8 cellular contexts compared by ENCODE assay signal in the genomic region with DNA sequence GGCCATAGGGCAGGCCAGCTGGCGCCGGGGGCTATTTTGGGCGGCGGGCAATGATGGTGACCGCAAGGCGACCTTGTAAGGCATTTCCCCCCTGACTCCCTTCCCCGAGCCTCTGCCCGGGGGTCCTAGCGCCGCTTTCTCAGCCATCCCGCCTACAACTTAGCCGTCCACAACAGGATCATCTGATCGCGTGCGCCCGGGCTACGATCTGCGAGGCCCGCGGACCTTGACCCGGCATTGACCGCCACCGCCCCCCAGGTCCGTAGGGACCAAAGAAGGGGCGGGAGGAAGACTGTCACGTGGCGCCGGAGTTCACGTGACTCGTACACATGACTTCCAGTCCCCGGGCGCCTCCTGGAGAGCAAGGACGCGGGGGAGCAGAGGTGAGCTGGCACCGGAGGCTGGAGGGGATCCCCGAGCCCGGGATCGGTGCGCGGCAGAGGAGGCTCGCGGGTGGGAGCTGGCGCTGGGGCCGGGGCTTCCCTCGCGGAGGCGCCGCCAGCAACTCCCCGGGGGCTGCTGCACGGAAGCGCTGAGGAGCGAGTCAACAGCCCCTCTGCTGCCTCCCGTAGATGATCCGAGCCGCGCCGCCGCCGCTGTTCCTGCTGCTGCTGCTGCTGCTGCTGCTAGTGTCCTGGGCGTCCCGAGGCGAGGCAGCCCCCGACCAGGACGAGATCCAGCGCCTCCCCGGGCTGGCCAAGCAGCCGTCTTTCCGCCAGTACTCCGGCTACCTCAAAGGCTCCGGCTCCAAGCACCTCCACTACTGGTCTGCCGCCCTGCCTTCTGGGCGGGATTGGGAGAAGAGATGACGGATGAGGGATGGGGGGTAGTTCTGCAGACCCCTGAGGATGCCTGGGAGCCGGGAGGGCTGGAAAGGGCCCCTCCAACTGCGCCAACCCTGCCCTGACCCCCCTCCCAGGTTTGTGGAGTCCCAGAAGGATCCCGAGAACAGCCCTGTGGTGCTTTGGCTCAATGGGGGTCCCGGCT. TPM values are rescaled to one million over a fixed set of nuclear protein-coding genes. Genes with fewer than 3 reads are reported as not detected.
DNase-seq lines count a peak whose midpoint lies in the region; ATAC-seq and TF ChIP-seq lines count a peak whose summit lies in the region.

A gene (plus strand): TSS at position 339 of the 987 bp plus-strand sequence. CDS start 234 bp downstream, at position 573.
A gene with protein sequence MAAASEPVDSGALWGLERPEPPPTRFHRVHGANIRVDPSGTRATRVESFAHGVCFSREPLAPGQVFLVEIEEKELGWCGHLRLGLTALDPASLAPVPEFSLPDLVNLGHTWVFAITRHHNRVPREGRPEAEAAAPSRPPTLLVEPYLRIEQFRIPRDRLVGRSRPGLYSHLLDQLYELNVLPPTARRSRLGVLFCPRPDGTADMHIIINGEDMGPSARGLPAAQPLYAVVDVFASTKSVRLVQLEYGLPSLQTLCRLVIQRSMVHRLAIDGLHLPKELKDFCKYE (minus strand): TSS at position 212 of the 987 bp plus-strand sequence. CDS start 217 bp downstream, outside the sequence.

- no peaks in the 10 kb centered on the region for H3K9me2 ChIP-seq in SU-DHL-6 (replicated peaks; ENCODE audit: insufficient read depth, low read length)

- intact Hi-C loops in tibial artery (cut with DNase I; ENCODE audit: low total_unique reads): loop anchor here (5.0 kb wide), 1 partner anchor 41 kb away; a partner anchor contains a TSS

- H3K27me3 Mint-ChIP-seq in activated naive CD8-positive, alpha-beta T cell treated with anti-CD3 and anti-CD28 coated beads, Interleukin-2, amount 50 U/mL, for 24 hours: no peaks in the 10 kb centered on the region

- H3K4ac ChIP-seq in trophoblast cell (ENCODE audit: low read depth, low read length): peak within 1 kb of the TSS; percentile 48

- H3K79me2 ChIP-seq in SU-DHL-6 (ENCODE audit: insufficient read depth, low read length) (no peaks in the 10 kb centered on the region), trophoblast cell (ENCODE audit: control insufficient read depth, insufficient read depth, low read length, poor library complexity) (peaks cover 4% of the 10 kb centered on the region)

- H3K4me3 Mint-ChIP-seq in activated naive CD8-positive, alpha-beta T cell treated with anti-CD3 and anti-CD28 coated beads, Interleukin-2, amount 50 U/mL, for 24 hours: peak within 1 kb of the TSS; percentile 88

- DNase-seq in GM03348 (ENCODE audit: low spot score): peak; percentile 97
- DNase-seq in MV-4-11 (lab: John Stamatoyannopoulos, UW): peak; percentile 84
- DNase-seq in activated naive CD8-positive, alpha-beta T cell treated with anti-CD3 and anti-CD28 coated beads, Interleukin-2, amount 50 U/mL, for 24 hours: peak; percentile 89
- peak; percentile 96 for DNase-seq in cardiac muscle cell (ENCODE audit: low read depth in 1 of 2, low spot score in 1 of 2)
- DNase-seq in trophoblast cell: peak; percentile 76 to 84
- DNase-seq in tibial artery: peak; percentile 94 to 96

- TF ChIP-seq CTCF in HEK293 (tag by site-specific recombination; IDR thresholded peaks at IDR 0.05): peak; percentile 59
- no peak for TF ChIP-seq CTCF in SU-DHL-6 (IDR thresholded peaks at IDR 0.05; ENCODE audit: insufficient read depth, low read length, poor library complexity, severe bottlenecking)
- no peak for TF ChIP-seq CTCF in cardiac muscle cell (IDR thresholded peaks at IDR 0.05; ENCODE audit: low read depth, low read length)
- TF ChIP-seq CTCF in tibial artery (IDR thresholded peaks at IDR 0.05): peak in 1 of 2 experiments; percentile 10

- H3K9me3 ChIP-seq in HEK293 (ENCODE audit: control insufficient read depth, insufficient read depth, low read depth, low read length): no peaks in the 10 kb centered on the region
- H3K9me3 ChIP-seq in SU-DHL-6 (ENCODE audit: insufficient read depth, low read length): no peaks in the 10 kb centered on the region
- H3K9me3 ChIP-seq in cardiac muscle cell (ENCODE audit: low read depth): no peaks in the 10 kb centered on the region
- H3K9me3 ChIP-seq in trophoblast cell (ENCODE audit: insufficient read depth, low read depth, low read length): no peaks in the 10 kb centered on the region
- H3K9me3 ChIP-seq in tibial artery: no peaks in the 10 kb centered on the region

- no peaks in the 10 kb centered on the region for H3K27me3 ChIP-seq in SU-DHL-6 (ENCODE audit: low read length)
- H3K27me3 ChIP-seq in cardiac muscle cell: no peaks in the 10 kb centered on the region
- H3K27me3 ChIP-seq in trophoblast cell (ENCODE audit: insufficient read depth, low read length): no peaks in the 10 kb centered on the region
- H3K27me3 ChIP-seq in tibial artery: no peaks in the 10 kb centered on the region

- H3K4me2 ChIP-seq in SU-DHL-6 (ENCODE audit: low read depth, low read length, poor library complexity, severe bottlenecking): peak within 1 kb of the TSS; percentile 65
- peak within 1 kb of the TSS; percentile 97 for H3K4me2 ChIP-seq in trophoblast cell (ENCODE audit: low read length)

- peak within 1 kb of the TSS; percentile 95 for H4K8ac ChIP-seq in trophoblast cell (ENCODE audit: low read depth, low read length)

- H3F3A ChIP-seq in SU-DHL-6 (ENCODE audit: insufficient read depth): no peaks in the 10 kb centered on the region

- peak within 1 kb of the TSS; percentile 78 for H4K12ac ChIP-seq in trophoblast cell (ENCODE audit: low read depth, low read length)

- peak within 1 kb of the TSS; percentile 3 for H2AK5ac ChIP-seq in trophoblast cell (ENCODE audit: low read length)

- ATAC-seq in activated naive CD8-positive, alpha-beta T cell treated with anti-CD3 and anti-CD28 coated beads, Interleukin-2, amount 50 U/mL, for 24 hours: peak; percentile 78

- H3K4me1 Mint-ChIP-seq in activated naive CD8-positive, alpha-beta T cell treated with anti-CD3 and anti-CD28 coated beads, Interleukin-2, amount 50 U/mL, for 24 hours: peaks cover 46% of the 10 kb centered on the region

- peak within 1 kb of the TSS; percentile 94 for H3K27ac Mint-ChIP-seq in activated naive CD8-positive, alpha-beta T cell treated with anti-CD3 and anti-CD28 coated beads, Interleukin-2, amount 50 U/mL, for 24 hours

- peak within 1 kb of the TSS; percentile 93 for H2AFZ ChIP-seq in SU-DHL-6 (ENCODE audit: low read depth, low read length, severe bottlenecking)
- H2AFZ ChIP-seq in trophoblast cell (ENCODE audit: insufficient read depth, low read length, poor library complexity): peak within 1 kb of the TSS; percentile 93

- peak within 1 kb of the TSS; percentile 70 for H2BK120ac ChIP-seq in trophoblast cell (ENCODE audit: insufficient read depth, low read length, poor library complexity)

- H3K9me3 Mint-ChIP-seq in activated naive CD8-positive, alpha-beta T cell treated with anti-CD3 and anti-CD28 coated beads, Interleukin-2, amount 50 U/mL, for 24 hours: no peaks in the 10 kb centered on the region

- H3K9ac ChIP-seq in SU-DHL-6 (ENCODE audit: low read length) (peak within 1 kb of the TSS; percentile 81), trophoblast cell (ENCODE audit: low read length) (peak within 1 kb of the TSS; percentile 74)

- peaks cover 5% of the 10 kb centered on the region for H3K36me3 Mint-ChIP-seq in activated naive CD8-positive, alpha-beta T cell treated with anti-CD3 and anti-CD28 coated beads, Interleukin-2, amount 50 U/mL, for 24 hours (ENCODE audit: low read depth)

- H3K4me3 ChIP-seq in HEK293 (ENCODE audit: low read depth, low read length) (peak within 1 kb of the TSS; percentile 90), SU-DHL-6 (ENCODE audit: insufficient read depth, low read length, poor library complexity, severe bottlenecking) (peak within 1 kb of the TSS; percentile 86), cardiac muscle cell (peak within 1 kb of the TSS; percentile 71), trophoblast cell (ENCODE audit: low read depth, low read length) (peak within 1 kb of the TSS; percentile 80), tibial artery (peak within 1 kb of the TSS; percentile 58 to 82)

- H2BK5ac ChIP-seq in trophoblast cell (ENCODE audit: low read depth, low read length, poor library complexity): peak within 1 kb of the TSS; percentile 15

- H3K36me3 ChIP-seq in HEK293 (ENCODE audit: control insufficient read depth in 2 of 2, insufficient read depth in 1 of 2, low read length in 2 of 2): peaks cover 0 to 43% of the 10 kb centered on the region in 2 experiments; a peak in 2 of 3 replicates
- H3K36me3 ChIP-seq in SU-DHL-6 (ENCODE audit: low read length): no peaks in the 10 kb centered on the region
- peaks cover 31% of the 10 kb centered on the region for H3K36me3 ChIP-seq in cardiac muscle cell
- peaks cover 6 to 22% of the 10 kb centered on the region in 2 experiments for H3K36me3 ChIP-seq in trophoblast cell (ENCODE audit: control insufficient read depth in 1 of 2, insufficient read depth in 2 of 2, low read length in 2 of 2)
- H3K36me3 ChIP-seq in tibial artery: peaks cover 4 to 61% (median 47%) of the 10 kb centered on the region in 3 donors

- H3K27ac ChIP-seq in HEK293 (ENCODE audit: extremely low read depth, low read depth, low read length) (no peak within 1 kb of the TSS; the same call in 1 of the 2 replicates), SU-DHL-6 (ENCODE audit: low read depth, low read length) (peak within 1 kb of the TSS; percentile 45), cardiac muscle cell (peak within 1 kb of the TSS; percentile 95), trophoblast cell (ENCODE audit: low read depth, low read length) (no peak within 1 kb of the TSS), tibial artery (peak within 1 kb of the TSS; percentile 79 to 89)

- H3K23ac ChIP-seq in trophoblast cell (ENCODE audit: low read length): no peak within 1 kb of the TSS

- H3K18ac ChIP-seq in trophoblast cell (ENCODE audit: low read length): peak within 1 kb of the TSS; percentile 32

- WGBS in trophoblast cell (ENCODE audit: extremely low coverage, insufficient coverage, insufficient read length): no CpG with 5 or more reads among the region's 77 CpGs

- POLR2A ChIA-PET in HEK293 (lab: Yijun Ruan, JAX): interaction anchor here (0.8 to 2.0 kb wide), 5 partner anchors 10 to 43 kb away, joined by 3 to 16 read pairs (median 7); a partner anchor contains a TSS

- peak within 1 kb of the TSS; percentile 73 for H3K14ac ChIP-seq in trophoblast cell (ENCODE audit: low read length)

- CTCF ChIA-PET in HEK293 (lab: Yijun Ruan, JAX): interaction anchor here (0.5 to 1.6 kb wide), 5 partner anchors 9 to 92 kb away, joined by 3 to 7 read pairs (median 4); no protein-coding TSS in a partner anchor

- no peaks in the 10 kb centered on the region for H4K20me1 ChIP-seq in SU-DHL-6 (ENCODE audit: low read depth, low read length)

- H3K79me1 ChIP-seq in trophoblast cell (ENCODE audit: low read length): peaks cover 9% of the 10 kb centered on the region

- H2BK12ac ChIP-seq in trophoblast cell (ENCODE audit: low read length): no peak within 1 kb of the TSS

- H3K4me1 ChIP-seq in HEK293 (ENCODE audit: control insufficient read depth, insufficient read depth, low read length) (peaks cover 3% of the 10 kb centered on the region; the same call in 1 of the 2 replicates), cardiac muscle cell (ENCODE audit: low read depth) (peaks cover 9% of the 10 kb centered on the region), trophoblast cell (ENCODE audit: control insufficient read depth in 1 of 2, insufficient read depth in 2 of 2, low read length in 2 of 2) (peaks cover 9 to 15% of the 10 kb centered on the region in 2 experiments), tibial artery (peaks cover 0 to 33% (median 24%) of the 10 kb centered on the region in 4 donors)

- H4K91ac ChIP-seq in trophoblast cell (ENCODE audit: low read depth, low read length): peak within 1 kb of the TSS; percentile 56

RNA-seq across cellular contexts. Expression of the first gene that starts in this region (rescaled TPM):
- total RNA-seq in cardiac muscle cell: 52.3 and 61.6 TPM in 2 replicates
- polyA plus RNA-seq in cardiac muscle cell: 78.1 and 82.7 TPM in 2 replicates
- 69.0 and 71.9 TPM in 2 replicates for polyA plus RNA-seq in trophoblast cell (2013)

RNA-seq across cellular contexts. Expression of the second gene that starts in this region (rescaled TPM):
- total RNA-seq in cardiac muscle cell: 77.8 and 81.3 TPM in 2 replicates
- 64.5 and 78.2 TPM in 2 replicates for polyA plus RNA-seq in cardiac muscle cell
- 0.97 and 1.2 TPM in 2 replicates for polyA plus RNA-seq in trophoblast cell (2013)

Comparison
In these comparisons a context has a peak if more than half of its experiments do, and no peak if none do; other contexts are left out.
1. H3K27ac ChIP-seq: peak in SU-DHL-6 (single experiment), cardiac muscle cell (single experiment) and tibial artery (2 of 2); none in HEK293 (single experiment) and trophoblast cell (single experiment).
2. Peak in every context shown above with its lines, with median percentiles within 50 percentile points of each other: DNase-seq and H3K4me3 ChIP-seq.